1 cellular context compared by ENCODE assay signal in the genomic region with DNA sequence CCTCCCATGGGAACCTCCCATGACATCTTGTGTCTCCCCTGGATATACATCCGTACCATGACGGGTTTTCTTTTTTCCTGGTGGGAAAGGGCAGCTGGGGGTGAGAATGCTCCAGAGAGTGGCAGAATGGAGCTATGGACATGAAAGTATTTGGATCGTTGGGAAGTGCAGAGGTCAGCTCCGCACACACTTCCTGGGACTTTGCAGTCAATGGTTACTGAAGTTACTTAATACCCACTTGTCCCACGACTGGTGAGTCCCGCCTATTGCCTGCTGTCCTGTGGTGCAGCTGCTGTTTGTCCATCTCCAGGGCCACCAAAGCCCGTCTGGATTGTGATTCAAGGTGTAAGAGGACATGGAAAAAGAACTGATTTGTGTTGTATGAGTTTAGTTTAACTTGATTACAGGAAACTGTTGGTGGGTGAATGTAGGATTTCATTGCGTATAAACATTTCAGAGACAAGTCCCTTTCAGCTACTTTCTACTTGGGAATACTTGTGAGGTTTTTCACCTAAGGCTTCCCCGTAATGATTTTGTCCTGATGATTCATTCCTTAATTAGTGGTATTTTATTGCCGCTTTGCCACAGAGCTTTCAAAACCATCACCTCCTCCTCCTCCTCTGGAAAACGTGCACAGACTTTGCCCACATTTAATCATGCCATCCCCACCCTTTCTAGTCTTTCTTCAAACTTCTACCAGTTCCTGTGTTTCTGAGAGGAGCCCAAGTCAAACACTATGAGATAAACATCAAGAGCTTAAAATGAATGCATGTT.
TF ChIP-seq lines count a peak whose summit lies in the region.

No MANE protein-coding gene starts in this region.

TF ChIP-seq in HepG2, 621 proteins besides CTCF, POLR2A, EP300 and RAD21 (continued from another document and continues in another):
- no peak for TF ChIP-seq FOXO4 (CRISPR knock-in tag; conservative IDR thresholded peaks at IDR 0.05)
- TF ChIP-seq ARHGAP35 (CRISPR knock-in tag; IDR thresholded peaks at IDR 0.05; ENCODE audit: borderline replicate concordance), result no peak
- TF ChIP-seq DMAP1 (CRISPR knock-in tag; IDR thresholded peaks at IDR 0.05), result no peak
- peak; percentile 64; the same call in 1 of the 2 replicates for TF ChIP-seq NR2C2 (CRISPR knock-in tag; IDR thresholded peaks at IDR 0.05; ENCODE audit: borderline replicate concordance)
- no peak for TF ChIP-seq ZNF784 (CRISPR knock-in tag; IDR thresholded peaks at IDR 0.05; ENCODE audit: borderline replicate concordance)
- TF ChIP-seq, protein P1, sequence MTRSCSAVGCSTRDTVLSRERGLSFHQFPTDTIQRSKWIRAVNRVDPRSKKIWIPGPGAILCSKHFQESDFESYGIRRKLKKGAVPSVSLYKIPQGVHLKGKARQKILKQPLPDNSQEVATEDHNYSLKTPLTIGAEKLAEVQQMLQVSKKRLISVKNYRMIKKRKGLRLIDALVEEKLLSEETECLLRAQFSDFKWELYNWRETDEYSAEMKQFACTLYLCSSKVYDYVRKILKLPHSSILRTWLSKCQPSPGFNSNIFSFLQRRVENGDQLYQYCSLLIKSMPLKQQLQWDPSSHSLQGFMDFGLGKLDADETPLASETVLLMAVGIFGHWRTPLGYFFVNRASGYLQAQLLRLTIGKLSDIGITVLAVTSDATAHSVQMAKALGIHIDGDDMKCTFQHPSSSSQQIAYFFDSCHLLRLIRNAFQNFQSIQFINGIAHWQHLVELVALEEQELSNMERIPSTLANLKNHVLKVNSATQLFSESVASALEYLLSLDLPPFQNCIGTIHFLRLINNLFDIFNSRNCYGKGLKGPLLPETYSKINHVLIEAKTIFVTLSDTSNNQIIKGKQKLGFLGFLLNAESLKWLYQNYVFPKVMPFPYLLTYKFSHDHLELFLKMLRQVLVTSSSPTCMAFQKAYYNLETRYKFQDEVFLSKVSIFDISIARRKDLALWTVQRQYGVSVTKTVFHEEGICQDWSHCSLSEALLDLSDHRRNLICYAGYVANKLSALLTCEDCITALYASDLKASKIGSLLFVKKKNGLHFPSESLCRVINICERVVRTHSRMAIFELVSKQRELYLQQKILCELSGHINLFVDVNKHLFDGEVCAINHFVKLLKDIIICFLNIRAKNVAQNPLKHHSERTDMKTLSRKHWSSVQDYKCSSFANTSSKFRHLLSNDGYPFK (CRISPR knock-in tag; IDR thresholded peaks at IDR 0.05; ENCODE audit: borderline replicate concordance), result no peak
- no peak for TF ChIP-seq TMF1 (CRISPR knock-in tag; IDR thresholded peaks at IDR 0.05; ENCODE audit: low read depth)
- no peak for TF ChIP-seq HMGXB4 (CRISPR knock-in tag; IDR thresholded peaks at IDR 0.05; ENCODE audit: borderline replicate concordance in 1 of 2, low read depth in 1 of 2)
- TF ChIP-seq MED8 (CRISPR knock-in tag; IDR thresholded peaks at IDR 0.05; ENCODE audit: insufficient replicate concordance), result no peak
- TF ChIP-seq CEBPB (IDR thresholded peaks at IDR 0.05; ENCODE audit: borderline replicate concordance, low read depth, low read length), result peak; percentile 33; the same call in 1 of the 2 replicates
- TF ChIP-seq ETV6 (CRISPR knock-in tag; conservative IDR thresholded peaks at IDR 0.05), result no peak
- no peak for TF ChIP-seq KLF12 (CRISPR knock-in tag; IDR thresholded peaks at IDR 0.05; ENCODE audit: borderline replicate concordance)
- TF ChIP-seq ZNF280D (CRISPR knock-in tag; IDR thresholded peaks at IDR 0.05), result no peak
- TF ChIP-seq JUND (CRISPR knock-in tag; IDR thresholded peaks at IDR 0.05), result no peak
- no peak for TF ChIP-seq KLF16 (CRISPR knock-in tag; IDR thresholded peaks at IDR 0.05)
- no peak for TF ChIP-seq CCDC6 (CRISPR knock-in tag; IDR thresholded peaks at IDR 0.05)
- TF ChIP-seq ZNF430 (CRISPR knock-in tag; IDR thresholded peaks at IDR 0.05), result no peak
- TF ChIP-seq ARID5B (CRISPR knock-in tag; IDR thresholded peaks at IDR 0.05), result peak; percentile 27; the same call in 1 of the 2 replicates
- no peak for TF ChIP-seq ZNF546 (CRISPR knock-in tag; conservative IDR thresholded peaks at IDR 0.05)
- TF ChIP-seq HNRNPUL1 (IDR thresholded peaks at IDR 0.05; ENCODE audit: low read depth, low read length), result no peak
- peak; percentile 17; the same call in 1 of the 2 replicates for TF ChIP-seq ERF (CRISPR knock-in tag; IDR thresholded peaks at IDR 0.05)
- TF ChIP-seq HDAC2 (CRISPR knock-in tag; IDR thresholded peaks at IDR 0.05), result peak; percentile 24; the same call in 1 of the 2 replicates
- TF ChIP-seq ZBTB3 (CRISPR knock-in tag; IDR thresholded peaks at IDR 0.05; ENCODE audit: borderline replicate concordance, low read depth), result no peak
- TF ChIP-seq NONO (IDR thresholded peaks at IDR 0.05), result no peak
- TF ChIP-seq NONO (CRISPR knock-in tag; conservative IDR thresholded peaks at IDR 0.05), result peak; percentile 61; the same call in 1 of the 2 replicates
- no peak for TF ChIP-seq ZNF687 (CRISPR knock-in tag; IDR thresholded peaks at IDR 0.05)
- peak; percentile 47; the same call in 1 of the 2 replicates for TF ChIP-seq ZNF564 (CRISPR knock-in tag; IDR thresholded peaks at IDR 0.05)
- TF ChIP-seq ZEB1 (IDR thresholded peaks at IDR 0.05; ENCODE audit: insufficient replicate concordance, low read depth), result no peak
- TF ChIP-seq ZNF557 (CRISPR knock-in tag; IDR thresholded peaks at IDR 0.05), result no peak
- TF ChIP-seq, protein P2, sequence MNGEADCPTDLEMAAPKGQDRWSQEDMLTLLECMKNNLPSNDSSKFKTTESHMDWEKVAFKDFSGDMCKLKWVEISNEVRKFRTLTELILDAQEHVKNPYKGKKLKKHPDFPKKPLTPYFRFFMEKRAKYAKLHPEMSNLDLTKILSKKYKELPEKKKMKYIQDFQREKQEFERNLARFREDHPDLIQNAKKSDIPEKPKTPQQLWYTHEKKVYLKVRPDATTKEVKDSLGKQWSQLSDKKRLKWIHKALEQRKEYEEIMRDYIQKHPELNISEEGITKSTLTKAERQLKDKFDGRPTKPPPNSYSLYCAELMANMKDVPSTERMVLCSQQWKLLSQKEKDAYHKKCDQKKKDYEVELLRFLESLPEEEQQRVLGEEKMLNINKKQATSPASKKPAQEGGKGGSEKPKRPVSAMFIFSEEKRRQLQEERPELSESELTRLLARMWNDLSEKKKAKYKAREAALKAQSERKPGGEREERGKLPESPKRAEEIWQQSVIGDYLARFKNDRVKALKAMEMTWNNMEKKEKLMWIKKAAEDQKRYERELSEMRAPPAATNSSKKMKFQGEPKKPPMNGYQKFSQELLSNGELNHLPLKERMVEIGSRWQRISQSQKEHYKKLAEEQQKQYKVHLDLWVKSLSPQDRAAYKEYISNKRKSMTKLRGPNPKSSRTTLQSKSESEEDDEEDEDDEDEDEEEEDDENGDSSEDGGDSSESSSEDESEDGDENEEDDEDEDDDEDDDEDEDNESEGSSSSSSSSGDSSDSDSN (CRISPR knock-in tag; IDR thresholded peaks at IDR 0.05), result 0 out of 2 replicates have a peak, but pooled peaks have one; percentile 18
- TF ChIP-seq EED (CRISPR knock-in tag; IDR thresholded peaks at IDR 0.05), result no peak
- no peak for TF ChIP-seq SP2 (CRISPR knock-in tag; IDR thresholded peaks at IDR 0.05)
